9 cellular contexts compared by ENCODE assay signal in the genomic region with DNA sequence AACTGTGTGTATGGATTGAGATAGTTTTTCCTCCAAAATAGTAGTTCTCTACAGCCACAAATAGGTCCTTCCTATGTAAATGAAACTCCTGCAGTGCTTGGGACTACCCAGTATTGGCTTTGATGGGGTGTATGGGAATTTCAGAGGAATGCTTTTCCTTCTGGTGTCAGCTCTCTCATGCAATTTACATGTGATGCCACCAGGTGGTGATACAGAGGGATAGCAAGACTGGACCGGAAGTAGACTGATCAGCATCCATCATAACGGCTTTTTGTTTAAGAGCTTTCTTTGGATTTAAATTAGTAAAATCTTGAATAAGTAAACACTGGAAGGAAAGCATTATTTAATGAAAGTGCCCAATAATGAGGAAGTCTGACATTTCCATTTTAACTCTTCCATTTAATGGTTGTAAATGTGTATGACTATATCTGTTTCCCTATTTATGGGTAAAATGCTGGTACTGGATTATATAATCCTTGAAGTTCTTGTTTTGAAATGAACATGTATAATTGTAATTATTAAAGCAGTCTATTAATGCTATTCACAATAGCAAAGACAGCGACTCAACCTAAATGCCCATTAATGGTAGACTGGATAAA. TPM values are rescaled to one million over a fixed set of nuclear protein-coding genes. Genes with fewer than 3 reads are reported as not detected.
A peak's percentile ranks its signal among the peaks of the same experiment; 100 is the strongest.
DNase-seq lines count a peak whose midpoint lies in the region; ATAC-seq and TF ChIP-seq lines count a peak whose summit lies in the region.
"Had no signal": no experiment of that assay in that cellular context is flagged by ENCODE, and none has a peak within 500 bp of the region (broad histone marks: within the 10 kb centered on the region; RNA-seq: fewer than 3 reads in every experiment).

No MANE protein-coding gene starts in this region.

- no peaks in the 10 kb centered on the region for H3K36me3 Mint-ChIP-seq in CD8-positive, alpha-beta T cell
- H3K36me3 Mint-ChIP-seq: CD4-positive, CD25-positive, alpha-beta regulatory T cell had no signal

- TF ChIP-seq EP300 in Ishikawa (IDR thresholded peaks at IDR 0.05; ENCODE audit: borderline replicate concordance) = no peak

- H3K9me3 ChIP-seq in CD8-positive, alpha-beta T cell (ENCODE audit: low read length) = no peaks in the 10 kb centered on the region

- no peak overlapping the region for H3K27ac Mint-ChIP-seq in CD8-positive, alpha-beta T cell
- H3K27ac Mint-ChIP-seq: CD4-positive, CD25-positive, alpha-beta regulatory T cell had no signal

- H3K27me3 Mint-ChIP-seq in CD8-positive, alpha-beta T cell (ENCODE audit: low read depth) = no peaks in the 10 kb centered on the region
- H3K27me3 Mint-ChIP-seq: CD4-positive, CD25-positive, alpha-beta regulatory T cell had no signal

- no peaks in the 10 kb centered on the region for H3K36me3 ChIP-seq in CD8-positive, alpha-beta T cell (ENCODE audit: insufficient read depth, low read length)

- no peaks in the 10 kb centered on the region for H3K4me1 ChIP-seq in CD8-positive, alpha-beta T cell (ENCODE audit: insufficient read depth, low read length)

- H3K27ac ChIP-seq in VCaP = no peak overlapping the region
- no peak overlapping the region for H3K27ac ChIP-seq in CD8-positive, alpha-beta T cell (ENCODE audit: low read depth, low read length)

- peak; percentile 56 for TF ChIP-seq RAD21 in Ishikawa (IDR thresholded peaks at IDR 0.05; ENCODE audit: low read depth)

- CTCF ChIA-PET in CD8-positive, alpha-beta T cell (lab: Charles Lee) = no interaction called here

- H3K27me3 ChIP-seq in CD8-positive, alpha-beta T cell (ENCODE audit: insufficient read depth, low read length) = no peaks in the 10 kb centered on the region

- no peaks in the 10 kb centered on the region for H3K4me1 Mint-ChIP-seq in CD8-positive, alpha-beta T cell (ENCODE audit: low read depth)
- H3K4me1 Mint-ChIP-seq: CD4-positive, CD25-positive, alpha-beta regulatory T cell had no signal

- TF ChIP-seq CTCF in VCaP (conservative IDR thresholded peaks at IDR 0.05) (peak; percentile 68), GM13976 (IDR thresholded peaks at IDR 0.05; ENCODE audit: borderline replicate concordance, control extremely low read depth, extremely low read depth, insufficient read depth, missing control alignments) (no peak)
- TF ChIP-seq CTCF in CD8-positive, alpha-beta T cell (IDR thresholded peaks at IDR 0.05) = no peak

- intact Hi-C loops in CD8-positive, alpha-beta T cell (cut with DNase I, micrococcal nuclease) = no loop called here

- H3K4me3 ChIP-seq in CD8-positive, alpha-beta T cell (ENCODE audit: low read depth, low read length) = no peak overlapping the region

- H3K4me3 Mint-ChIP-seq in CD8-positive, alpha-beta T cell = no peak overlapping the region
- H3K4me3 Mint-ChIP-seq: CD4-positive, CD25-positive, alpha-beta regulatory T cell had no signal

- in situ Hi-C loops in GM13976 (cut with MboI; ENCODE audit: low sequenced_read_pairs, unreplicated experiment) = no loop called here

- POLR2A ChIA-PET in CD8-positive, alpha-beta T cell (lab: Charles Lee) = no interaction called here

- no peaks in the 10 kb centered on the region for H3K9me3 Mint-ChIP-seq in CD8-positive, alpha-beta T cell

- DNase-seq in NCI-H1417 (lab: John Stamatoyannopoulos, UW) = peak in 2 of 3 experiments; percentile 19 to 67
- DNase-seq in NCI-H1417 treated with DMSO at 0.1 percent for 48 hours (lab: John Stamatoyannopoulos, UW) = no peak
- peak; percentile 40 for DNase-seq in myocyte (ENCODE audit: low read depth)
- no peak for DNase-seq in CD8-positive, alpha-beta T cell
- DNase-seq in DMS79 treated with DMSO at 0.1 percent for 48 hours (lab: John Stamatoyannopoulos, UW) = no peak
- no peak for DNase-seq in GM13976 (ENCODE audit: low spot score)

- ATAC-seq in CD8-positive, alpha-beta T cell = no peak

TF ChIP-seq in Ishikawa, 13 proteins besides CTCF, POLR2A, EP300 and RAD21:
- TF ChIP-seq TAF1 (IDR thresholded peaks at IDR 0.05; ENCODE audit: low read depth) = no peak
- no peak for TF ChIP-seq NFIC (IDR thresholded peaks at IDR 0.05)
- TF ChIP-seq MAX (IDR thresholded peaks at IDR 0.05) = no peak
- no peak for TF ChIP-seq CREB1 (IDR thresholded peaks at IDR 0.05; ENCODE audit: low read depth)
TF ChIP-seq in Ishikawa: peak in this region for 0.

RNA-seq across cellular contexts. Expression of gene DYNC1I1, which starts 22.7 kb away (rescaled TPM):
- total RNA-seq in myocyte = 1.1 and 1.6 TPM in 2 replicates
- 7.7 TPM for polyA plus RNA-seq in myocyte (2012)
- not detected for total RNA-seq in CD8-positive, alpha-beta T cell
- total RNA-seq: CD4-positive, CD25-positive, alpha-beta regulatory T cell had no signal
- polyA plus RNA-seq: CD4-positive, CD25-positive, alpha-beta regulatory T cell had no signal

Comparison
In these comparisons a context has a peak if more than half of its experiments do, and no peak if none do; other contexts are left out.
1. DNase-seq: peak in NCI-H1417 (2 of 3) and myocyte (single experiment); none in NCI-H1417 treated with DMSO at 0.1 percent for 48 hours (single experiment), CD8-positive, alpha-beta T cell (0 of 7), DMS79 treated with DMSO at 0.1 percent for 48 hours (single experiment) and GM13976 (single experiment).